12 cellular contexts compared by ENCODE assay signal in genomic region chr2:233915133-233915532, GRCh38. TPM values are rescaled to one million over a fixed set of nuclear protein-coding genes. Genes with fewer than 3 reads are reported as not detected.
DNase-seq lines count a peak whose midpoint lies in the region; ATAC-seq, FAIRE-seq and TF ChIP-seq lines count a peak whose summit lies in the region.
"Had no signal": no experiment of that assay in that cellular context is flagged by ENCODE, and none has a peak within 500 bp of the region (broad histone marks: within the 10 kb centered on the region; RNA-seq: fewer than 3 reads in every experiment).

No MANE protein-coding gene starts in this region.

- H2AFZ ChIP-seq in IMR-90 (replicated peaks; ENCODE audit: low read length, poor library complexity) (no peak overlapping the region), keratinocyte (ENCODE audit: control insufficient read depth, low read length) (no peak overlapping the region)

- TF ChIP-seq POLR2A in IMR-90 (IDR thresholded peaks at IDR 0.05; ENCODE audit: low read depth, low read length) = no peak

- DNase-seq in DMS53 (lab: John Stamatoyannopoulos, UW) = peak; percentile 51
- peak; percentile 3 for DNase-seq in IMR-90
- no peak for DNase-seq in keratinocyte (ENCODE audit: low read depth, low spot score)
- no peak for DNase-seq in HT-29 (ENCODE audit: low spot score)
- DNase-seq: esophagus squamous epithelium; NCI-H345; stimulated activated naive B cell treated with anti-CD40 and anti-IgM and Interleukin-4, amounts not matched to agents 10 μg/mL and 1 μg/mL and 100 μg/mL, for 72 hours had no signal

- H3K27ac ChIP-seq in IMR-90 (ENCODE audit: insufficient read depth, low read length) = no peak overlapping the region
- no peak overlapping the region for H3K27ac ChIP-seq in keratinocyte (ENCODE audit: control insufficient read depth, insufficient read depth, low read length)
- H3K27ac ChIP-seq: esophagus squamous epithelium had no signal

- TF ChIP-seq CTCF in IMR-90 (conservative IDR thresholded peaks at IDR 0.05; ENCODE audit: low read depth, low read length) (0 out of 2 replicates have a peak, but pooled peaks have one; percentile 8), keratinocyte (optimal IDR thresholded peaks at IDR 0.05 in 1 of 3, IDR thresholded peaks at IDR 0.05 in 1 of 3, conservative IDR thresholded peaks at IDR 0.05 in 1 of 3; ENCODE audit: extremely low read depth in 1 of 3, insufficient read depth in 2 of 3, low read length in 3 of 3) (peak; percentile 29 to 49 (median 42))

- intact Hi-C loops in IMR-90 (cut with micrococcal nuclease) = no loop called here

- H3K4me2 ChIP-seq in IMR-90 (ENCODE audit: low read depth, low read length) (no peak overlapping the region), keratinocyte (ENCODE audit: control insufficient read depth, extremely low read depth, insufficient read depth, low read depth, low read length) (no peak overlapping the region)

- no peak overlapping the region for H2AK9ac ChIP-seq in IMR-90 (replicated peaks; ENCODE audit: low read depth, low read length, poor library complexity)

- BruUV-seq in IMR-90 (replicated peaks; lab: Mats Ljungman, UMichigan) = no TSS peak

- ATAC-seq in IMR-90 (ENCODE audit: low read depth) (no peak), SK-N-SH treated with all-trans-retinoic acid at 6 μM for 48 hours (peak; percentile 54; the same call in 1 of the 3 replicates), HG03159 (IDR thresholded peaks at IDR 0.05; ENCODE audit: unreplicated experiment) (no peak), HG03139 (IDR thresholded peaks at IDR 0.05; ENCODE audit: unreplicated experiment) (no peak), HG02884 (IDR thresholded peaks at IDR 0.05; ENCODE audit: unreplicated experiment) (no peak)
- ATAC-seq: activated naive CD4-positive, alpha-beta T cell treated with anti-CD3 and anti-CD28 coated beads, Interleukin-2, amount 50 U/mL, for 72 hours; stimulated activated naive B cell treated with anti-CD40 and anti-IgM and Interleukin-4, amounts not matched to agents 10 μg/mL and 1 μg/mL and 100 μg/mL, for 72 hours had no signal

- TF ChIP-seq RAD21 in IMR-90 (IDR thresholded peaks at IDR 0.05; ENCODE audit: low read length) = no peak

- CTCF ChIA-PET in IMR-90 (lab: Yijun Ruan, JAX) = no interaction called here

- H3K36me3 ChIP-seq in IMR-90 (ENCODE audit: control insufficient read depth, insufficient read depth, low read length) = no peaks in the 10 kb centered on the region
- H3K36me3 ChIP-seq in keratinocyte (ENCODE audit: control insufficient read depth in 2 of 2, extremely low read depth in 1 of 2, insufficient read depth in 2 of 2, low read length in 2 of 2) = no peaks in the 10 kb centered on the region
- H3K36me3 ChIP-seq: esophagus squamous epithelium had no signal

- H4K8ac ChIP-seq in IMR-90 (ENCODE audit: low read depth in 2 of 2, low read length in 2 of 2) = no peak overlapping the region

- dilution Hi-C loops in IMR-90 (cut with HindIII; ENCODE audit: low sequenced_read_pairs, unreplicated experiment) (no loop called here), keratinocyte (cut with MboI; ENCODE audit: extremely low pct_ligation_motif_present, low sequenced_read_pairs) (no loop called here)

- WGBS in IMR-90 (ENCODE audit: extremely low coverage in 2 of 2, insufficient read length in 1 of 2), 2 experiments = no CpG with 5 or more reads among the region's 3 CpGs

- H4K20me1 ChIP-seq in IMR-90 (ENCODE audit: insufficient read depth, low read length) (no peaks in the 10 kb centered on the region; the same call in 1 of the 2 replicates), keratinocyte (ENCODE audit: control insufficient read depth, extremely low read depth, insufficient read depth, low read length) (no peaks in the 10 kb centered on the region)

- no peak overlapping the region for H3K56ac ChIP-seq in IMR-90 (ENCODE audit: extremely low read depth, insufficient read depth, low read length)

- H3K27me3 ChIP-seq in IMR-90 (ENCODE audit: control insufficient read depth, insufficient read depth, low read length) = peaks cover 3% of the 10 kb centered on the region
- peaks cover 4% of the 10 kb centered on the region for H3K27me3 ChIP-seq in keratinocyte (ENCODE audit: control insufficient read depth, extremely low read depth, insufficient read depth, low read length)

- no peak overlapping the region for H2AK5ac ChIP-seq in IMR-90 (ENCODE audit: low read depth, low read length)

- no peaks in the 10 kb centered on the region for H3K79me1 ChIP-seq in IMR-90 (ENCODE audit: low read depth in 1 of 2, low read length in 2 of 2)

- no peak overlapping the region for H2BK5ac ChIP-seq in IMR-90 (ENCODE audit: low read depth, low read length, poor library complexity, severe bottlenecking)

- H3K79me2 ChIP-seq in keratinocyte (ENCODE audit: control insufficient read depth, insufficient read depth, low read length) = no peaks in the 10 kb centered on the region

- no peak overlapping the region for H4K5ac ChIP-seq in IMR-90 (ENCODE audit: low read depth, low read length)

- H2BK15ac ChIP-seq in IMR-90 (ENCODE audit: low read depth, low read length) = no peak overlapping the region

- no peak overlapping the region for H4K91ac ChIP-seq in IMR-90 (ENCODE audit: insufficient read depth, low read depth, low read length)

- no peak overlapping the region for H3K14ac ChIP-seq in IMR-90 (replicated peaks; ENCODE audit: low read depth, low read length)

- H3K9me1 ChIP-seq in IMR-90 (ENCODE audit: insufficient read depth, low read length) (no peaks in the 10 kb centered on the region), keratinocyte (ENCODE audit: control insufficient read depth, extremely low read depth, insufficient read depth, low read length) (no peaks in the 10 kb centered on the region)

- H3K4ac ChIP-seq in IMR-90 (ENCODE audit: low read depth, low read length) = no peak overlapping the region

- no peak overlapping the region for H3K23ac ChIP-seq in IMR-90 (ENCODE audit: low read depth, low read length)

- no peak overlapping the region for H3K9ac ChIP-seq in IMR-90 (ENCODE audit: low read depth, low read length)
- no peak overlapping the region for H3K9ac ChIP-seq in keratinocyte (ENCODE audit: control insufficient read depth, extremely low read depth, insufficient read depth, low read length)

- H3K18ac ChIP-seq in IMR-90 (ENCODE audit: low read depth, low read length) = no peak overlapping the region

- POLR2A ChIA-PET in IMR-90 (lab: Charles Lee; ENCODE audit: unreplicated experiment) = no interaction called here

- H3K4me3 ChIP-seq in IMR-90 (ENCODE audit: insufficient read depth, low read depth, low read length) (no peak overlapping the region), keratinocyte (ENCODE audit: control insufficient read depth in 2 of 3, extremely low read depth in 1 of 3, insufficient read depth in 2 of 3, low read depth in 1 of 3, low read length in 3 of 3) (no peak overlapping the region)
- H3K4me3 ChIP-seq: esophagus squamous epithelium had no signal

- no peak overlapping the region for H2BK120ac ChIP-seq in IMR-90 (ENCODE audit: low read depth, low read length)

- H2BK20ac ChIP-seq in IMR-90 (ENCODE audit: low read depth, low read length) = no peak overlapping the region

- peak; percentile 39 for FAIRE-seq in keratinocyte (lab: Jason Lieb, UNC)

- in situ Hi-C loops in IMR-90 (cut with MboI; ENCODE audit: low sequenced_read_pairs) = no loop called here

- no peaks in the 10 kb centered on the region for H3K9me3 ChIP-seq in IMR-90 (ENCODE audit: control insufficient read depth, insufficient read depth, low read length)
- H3K9me3 ChIP-seq in keratinocyte (ENCODE audit: control insufficient read depth, low read depth, low read length) = no peaks in the 10 kb centered on the region
- H3K9me3 ChIP-seq: esophagus squamous epithelium had no signal

- H3K4me1 ChIP-seq in IMR-90 (ENCODE audit: control insufficient read depth, insufficient read depth, low read length) (peaks cover 3% of the 10 kb centered on the region; the same call in 1 of the 2 replicates), keratinocyte (ENCODE audit: control insufficient read depth, extremely low read depth, insufficient read depth, low read length) (peaks cover under 1% of the 10 kb centered on the region)
- H3K4me1 ChIP-seq: esophagus squamous epithelium had no signal

TF ChIP-seq in IMR-90, 13 proteins besides CTCF, POLR2A, EP300 and RAD21 (continues in another document):
- TF ChIP-seq, protein P1, sequence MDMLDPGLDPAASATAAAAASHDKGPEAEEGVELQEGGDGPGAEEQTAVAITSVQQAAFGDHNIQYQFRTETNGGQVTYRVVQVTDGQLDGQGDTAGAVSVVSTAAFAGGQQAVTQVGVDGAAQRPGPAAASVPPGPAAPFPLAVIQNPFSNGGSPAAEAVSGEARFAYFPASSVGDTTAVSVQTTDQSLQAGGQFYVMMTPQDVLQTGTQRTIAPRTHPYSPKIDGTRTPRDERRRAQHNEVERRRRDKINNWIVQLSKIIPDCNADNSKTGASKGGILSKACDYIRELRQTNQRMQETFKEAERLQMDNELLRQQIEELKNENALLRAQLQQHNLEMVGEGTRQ (IDR thresholded peaks at IDR 0.05; ENCODE audit: low read depth, low read length) = no peak

TF ChIP-seq in SK-N-SH treated with all-trans-retinoic acid at 6 μM for 48 hours, 23 proteins besides CTCF, POLR2A, EP300 and RAD21 (continues in another document):
- TF ChIP-seq ESRRG (CRISPR knock-in tag; IDR thresholded peaks at IDR 0.05) = no peak

RNA-seq across cellular contexts. Expression of gene TRPM8, which starts 2.0 kb away (rescaled TPM):
- not detected in 2 replicates for total RNA-seq in IMR-90 (2012; rRNA removed)
- polyA plus RNA-seq in IMR-90 (2012; rRNA removed) (0.10 TPM in 1 of 2 replicates, not detected in the other), keratinocyte (0.04 to 0.26 TPM (median 0.06 TPM) in 3 replicates)
- polyA plus RNA-seq in IMR-90 (2012; cell fraction: cytosol; rRNA removed) = not detected in 2 replicates
- polyA plus RNA-seq in IMR-90 (2012; cell fraction: nucleus; rRNA removed; ENCODE audit: low replicate concordance) = not detected in 2 replicates
- polyA plus RNA-seq in keratinocyte (2011; ENCODE audit: low read depth) = 0.27 TPM
- 0.05 and 0.13 TPM in 2 replicates for polyA plus RNA-seq in keratinocyte (2011; cell fraction: cytosol; rRNA removed)
- polyA plus RNA-seq in keratinocyte (2011; cell fraction: nucleus; rRNA removed) = 0.13 and 0.21 TPM in 2 replicates
- 0.58 TPM in 1 of 2 replicates, not detected in the other for polyA plus RNA-seq in keratinocyte (2012; ENCODE audit: low replicate concordance)
- 0.92 TPM in 1 of 3 replicates, not detected in the others for polyA minus RNA-seq in keratinocyte
- not detected for polyA minus RNA-seq in keratinocyte (2011; cell fraction: cytosol; rRNA and poly(A)+ RNA removed)
- polyA minus RNA-seq in keratinocyte (2011; cell fraction: nucleus; rRNA and poly(A)+ RNA removed) = not detected in 2 replicates
- not detected in 2 replicates for total RNA-seq in HT-29 (2014; rRNA removed; shearing (Covaris generic))
- total RNA-seq: activated naive CD4-positive, alpha-beta T cell treated with anti-CD3 and anti-CD28 coated beads, Interleukin-2, amount 50 U/mL, for 72 hours; esophagus squamous epithelium had no signal

Comparison
In these comparisons a context has a peak if more than half of its experiments do, and no peak if none do; other contexts are left out.
1. DNase-seq: peak in DMS53 (single experiment) and IMR-90 (single experiment); none in keratinocyte (single experiment) and HT-29 (single experiment).